ENCODE assay signal across 9 cellular contexts in the genomic region with DNA sequence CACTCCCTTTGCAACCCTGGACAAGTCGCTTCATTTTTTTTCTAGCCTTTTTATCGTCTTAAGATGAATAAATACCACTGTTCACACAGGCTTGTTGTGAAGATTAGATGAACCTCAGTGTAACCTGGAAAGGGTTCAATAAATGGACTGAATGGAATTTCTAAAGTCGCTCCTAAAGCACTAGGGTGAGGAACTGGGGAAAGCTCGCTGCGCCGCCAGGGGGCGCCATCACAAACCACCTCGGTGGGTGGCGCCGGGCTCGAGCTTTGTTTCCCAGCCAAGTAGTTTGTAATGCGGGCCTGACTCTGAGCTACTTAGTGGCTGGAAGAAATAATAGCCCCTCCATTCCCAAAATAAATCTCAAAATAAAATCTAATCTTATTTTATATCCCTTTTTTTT. TPM values are rescaled to one million over a fixed set of nuclear protein-coding genes. Genes with fewer than 3 reads are reported as not detected.
DNase-seq lines count a peak whose midpoint lies in the region; ATAC-seq and TF ChIP-seq lines count a peak whose summit lies in the region.
"Had no signal": no experiment of that assay in that cellular context is flagged by ENCODE, and none has a peak within 500 bp of the region (broad histone marks: within the 10 kb centered on the region; RNA-seq: fewer than 3 reads in every experiment).

No MANE protein-coding gene starts in this region.

- peak overlapping the region in 2 of 11 experiments; percentile 15 to 36; a peak in 1 of 22 replicates for H3K9ac ChIP-seq in BLaER1 treated with 17β-estradiol and CSF1 and Interleukin-3, amounts not matched to agents 10 nM and 100 nM

- TF ChIP-seq CTCF in HEK293 (tag by site-specific recombination; IDR thresholded peaks at IDR 0.05) (0 out of 2 replicates have a peak, but pooled peaks have one; percentile 23), right atrium auricular region (IDR thresholded peaks at IDR 0.05) (peak; percentile 20 to 62)

- POLR2A ChIA-PET in HEK293 (lab: Yijun Ruan, JAX) = interaction anchor here (0.7 to 1.2 kb wide), 2 partner anchors 30 to 68 kb away, joined by 3 read pairs; no protein-coding TSS in a partner anchor

- ATAC-seq in GM19324 (IDR thresholded peaks at IDR 0.05; ENCODE audit: low FRiP score, unreplicated experiment) = no peak
- ATAC-seq in HG02588 (IDR thresholded peaks at IDR 0.05; ENCODE audit: unreplicated experiment) = no peak

- peak overlapping the region in 7 of 11 experiments; percentile 31 to 71 (median 64); a peak in 14 of 22 replicates for H3K27ac ChIP-seq in BLaER1 treated with 17β-estradiol and CSF1 and Interleukin-3, amounts not matched to agents 10 nM and 100 nM
- no peak overlapping the region for H3K27ac ChIP-seq in HEK293 (ENCODE audit: extremely low read depth, low read depth, low read length)
- no peak overlapping the region for H3K27ac ChIP-seq in SJSA1
- H3K27ac ChIP-seq in right atrium auricular region = no peak overlapping the region
- H3K27ac ChIP-seq: skin epidermis had no signal

- no peaks in the 10 kb centered on the region for H3K9me3 ChIP-seq in BLaER1 treated with 17β-estradiol and CSF1 and Interleukin-3, amounts not matched to agents 10 nM and 100 nM (replicated peaks in 1 of 11)
- H3K9me3 ChIP-seq in HEK293 (ENCODE audit: control insufficient read depth, insufficient read depth, low read depth, low read length) (no peaks in the 10 kb centered on the region), SJSA1 (replicated peaks) (no peaks in the 10 kb centered on the region), right atrium auricular region (no peaks in the 10 kb centered on the region)

- no peaks in the 10 kb centered on the region for H4K20me1 ChIP-seq in BLaER1 treated with 17β-estradiol and CSF1 and Interleukin-3, amounts not matched to agents 10 nM and 100 nM

- H3K4me1 ChIP-seq in BLaER1 treated with 17β-estradiol and CSF1 and Interleukin-3, amounts not matched to agents 10 nM and 100 nM = peaks cover 16 to 84% (median 71%) of the 10 kb centered on the region in 10 experiments
- H3K4me1 ChIP-seq in HEK293 (ENCODE audit: control insufficient read depth, insufficient read depth, low read length) (peaks cover 6% of the 10 kb centered on the region; the same call in 1 of the 2 replicates), SJSA1 (replicated peaks) (no peaks in the 10 kb centered on the region), right atrium auricular region (no peaks in the 10 kb centered on the region)

- CTCF ChIA-PET in HEK293 (lab: Yijun Ruan, JAX) = interaction anchor here (0.5 to 8.4 kb wide), 89 partner anchors 8 to 1999 kb away, joined by 3 to 226 read pairs (median 5); partner anchors contain the start of genes CEACAM3, CEACAM7 and RABAC1

- DNase-seq in SJSA1 (ENCODE audit: low read depth in 1 of 2, low spot score in 2 of 2) (peak; percentile 5 to 53), right atrium auricular region (ENCODE audit: low spot score) (no peak)
- peak; percentile 49 to 77 (median 67) for DNase-seq in activated naive CD4-positive, alpha-beta T cell (lab: John Stamatoyannopoulos, UW)
- DNase-seq in stimulated activated CD4-positive, alpha-beta T cell treated with anti-CD3 and anti-CD28 coated beads, Interleukin-1b, Interleukin-23, amount 100 ng/mL, for 48 hours = peak; percentile 70

- no peaks in the 10 kb centered on the region for H3K27me3 ChIP-seq in BLaER1 treated with 17β-estradiol and CSF1 and Interleukin-3, amounts not matched to agents 10 nM and 100 nM
- peaks cover 8% of the 10 kb centered on the region; the same call in 1 of the 2 replicates for H3K27me3 ChIP-seq in SJSA1 (replicated peaks)
- H3K27me3 ChIP-seq in right atrium auricular region = no peaks in the 10 kb centered on the region

- H3K4me2 ChIP-seq in BLaER1 treated with 17β-estradiol and CSF1 and Interleukin-3, amounts not matched to agents 10 nM and 100 nM = peak overlapping the region in 8 of 11 experiments; percentile 10 to 74 (median 51); a peak in 14 of 22 replicates

- no peaks in the 10 kb centered on the region for H3K36me3 ChIP-seq in BLaER1 treated with 17β-estradiol and CSF1 and Interleukin-3, amounts not matched to agents 10 nM and 100 nM
- H3K36me3 ChIP-seq in HEK293 (ENCODE audit: control insufficient read depth in 2 of 2, insufficient read depth in 1 of 2, low read length in 2 of 2) (no peaks in the 10 kb centered on the region), SJSA1 (no peaks in the 10 kb centered on the region), right atrium auricular region (no peaks in the 10 kb centered on the region)

- no peak overlapping the region for H3K4me3 ChIP-seq in BLaER1 treated with 17β-estradiol and CSF1 and Interleukin-3, amounts not matched to agents 10 nM and 100 nM
- H3K4me3 ChIP-seq in HEK293 (ENCODE audit: low read depth, low read length) (no peak overlapping the region), SJSA1 (no peak overlapping the region), right atrium auricular region (no peak overlapping the region)
- H3K4me3 ChIP-seq: skin epidermis had no signal

TF ChIP-seq in HEK293, 187 proteins besides CTCF, POLR2A, EP300 and RAD21:
- TF ChIP-seq KLF16 (tag by site-specific recombination; IDR thresholded peaks at IDR 0.05) (no peak), GLIS1 (tag by site-specific recombination; IDR thresholded peaks at IDR 0.05) (peak; percentile 42; the same call in 1 of the 2 replicates), GLIS2 (tag by site-specific recombination; IDR thresholded peaks at IDR 0.05) (no peak), ZBTB20 (tag by site-specific recombination; IDR thresholded peaks at IDR 0.05) (no peak), ZNF660 (tag by site-specific recombination; IDR thresholded peaks at IDR 0.05) (peak; percentile 73; the same call in 1 of the 2 replicates), ZBTB8A (tag by site-specific recombination; IDR thresholded peaks at IDR 0.05) (no peak), ZNF366 (tag by site-specific recombination; conservative IDR thresholded peaks at IDR 0.05) (no peak), ZNF654 (tag by site-specific recombination; IDR thresholded peaks at IDR 0.05; ENCODE audit: low read depth) (peak; percentile 33), ZNF548 (tag by site-specific recombination; IDR thresholded peaks at IDR 0.05) (no peak), ZNF561 (tag by site-specific recombination; IDR thresholded peaks at IDR 0.05; ENCODE audit: borderline replicate concordance) (0 out of 2 replicates have a peak, but pooled peaks have one; percentile 20)
- TF ChIP-seq, protein P1, sequence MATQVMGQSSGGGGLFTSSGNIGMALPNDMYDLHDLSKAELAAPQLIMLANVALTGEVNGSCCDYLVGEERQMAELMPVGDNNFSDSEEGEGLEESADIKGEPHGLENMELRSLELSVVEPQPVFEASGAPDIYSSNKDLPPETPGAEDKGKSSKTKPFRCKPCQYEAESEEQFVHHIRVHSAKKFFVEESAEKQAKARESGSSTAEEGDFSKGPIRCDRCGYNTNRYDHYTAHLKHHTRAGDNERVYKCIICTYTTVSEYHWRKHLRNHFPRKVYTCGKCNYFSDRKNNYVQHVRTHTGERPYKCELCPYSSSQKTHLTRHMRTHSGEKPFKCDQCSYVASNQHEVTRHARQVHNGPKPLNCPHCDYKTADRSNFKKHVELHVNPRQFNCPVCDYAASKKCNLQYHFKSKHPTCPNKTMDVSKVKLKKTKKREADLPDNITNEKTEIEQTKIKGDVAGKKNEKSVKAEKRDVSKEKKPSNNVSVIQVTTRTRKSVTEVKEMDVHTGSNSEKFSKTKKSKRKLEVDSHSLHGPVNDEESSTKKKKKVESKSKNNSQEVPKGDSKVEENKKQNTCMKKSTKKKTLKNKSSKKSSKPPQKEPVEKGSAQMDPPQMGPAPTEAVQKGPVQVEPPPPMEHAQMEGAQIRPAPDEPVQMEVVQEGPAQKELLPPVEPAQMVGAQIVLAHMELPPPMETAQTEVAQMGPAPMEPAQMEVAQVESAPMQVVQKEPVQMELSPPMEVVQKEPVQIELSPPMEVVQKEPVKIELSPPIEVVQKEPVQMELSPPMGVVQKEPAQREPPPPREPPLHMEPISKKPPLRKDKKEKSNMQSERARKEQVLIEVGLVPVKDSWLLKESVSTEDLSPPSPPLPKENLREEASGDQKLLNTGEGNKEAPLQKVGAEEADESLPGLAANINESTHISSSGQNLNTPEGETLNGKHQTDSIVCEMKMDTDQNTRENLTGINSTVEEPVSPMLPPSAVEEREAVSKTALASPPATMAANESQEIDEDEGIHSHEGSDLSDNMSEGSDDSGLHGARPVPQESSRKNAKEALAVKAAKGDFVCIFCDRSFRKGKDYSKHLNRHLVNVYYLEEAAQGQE (tag by site-specific recombination; IDR thresholded peaks at IDR 0.05) = no peak
- TF ChIP-seq, protein P2, sequence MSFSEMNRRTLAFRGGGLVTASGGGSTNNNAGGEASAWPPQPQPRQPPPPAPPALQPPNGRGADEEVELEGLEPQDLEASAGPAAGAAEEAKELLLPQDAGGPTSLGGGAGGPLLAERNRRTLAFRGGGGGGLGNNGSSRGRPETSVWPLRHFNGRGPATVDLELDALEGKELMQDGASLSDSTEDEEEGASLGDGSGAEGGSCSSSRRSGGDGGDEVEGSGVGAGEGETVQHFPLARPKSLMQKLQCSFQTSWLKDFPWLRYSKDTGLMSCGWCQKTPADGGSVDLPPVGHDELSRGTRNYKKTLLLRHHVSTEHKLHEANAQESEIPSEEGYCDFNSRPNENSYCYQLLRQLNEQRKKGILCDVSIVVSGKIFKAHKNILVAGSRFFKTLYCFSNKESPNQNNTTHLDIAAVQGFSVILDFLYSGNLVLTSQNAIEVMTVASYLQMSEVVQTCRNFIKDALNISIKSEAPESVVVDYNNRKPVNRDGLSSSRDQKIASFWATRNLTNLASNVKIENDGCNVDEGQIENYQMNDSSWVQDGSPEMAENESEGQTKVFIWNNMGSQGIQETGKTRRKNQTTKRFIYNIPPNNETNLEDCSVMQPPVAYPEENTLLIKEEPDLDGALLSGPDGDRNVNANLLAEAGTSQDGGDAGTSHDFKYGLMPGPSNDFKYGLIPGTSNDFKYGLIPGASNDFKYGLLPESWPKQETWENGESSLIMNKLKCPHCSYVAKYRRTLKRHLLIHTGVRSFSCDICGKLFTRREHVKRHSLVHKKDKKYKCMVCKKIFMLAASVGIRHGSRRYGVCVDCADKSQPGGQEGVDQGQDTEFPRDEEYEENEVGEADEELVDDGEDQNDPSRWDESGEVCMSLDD (tag by site-specific recombination; IDR thresholded peaks at IDR 0.05) = no peak
TF ChIP-seq in HEK293: peak in this region for 4.

RNA-seq across cellular contexts. Expression of gene CEACAM6, which starts 2.2 kb away (rescaled TPM):
- not detected in 2 replicates for total RNA-seq in SJSA1 (2014; rRNA removed; shearing (Covaris generic))
- total RNA-seq in right atrium auricular region = not detected

RNA-seq across cellular contexts. Expression of gene CEACAM3, which starts 43.2 kb away (rescaled TPM):
- total RNA-seq in SJSA1 (2014; rRNA removed; shearing (Covaris generic)) = not detected in 2 replicates
- total RNA-seq in right atrium auricular region = not detected

RNA-seq across cellular contexts. Expression of gene CEACAM5, which starts 44.7 kb away (rescaled TPM):
- total RNA-seq in SJSA1 (2014; rRNA removed; shearing (Covaris generic)) = not detected in 2 replicates
- total RNA-seq in right atrium auricular region = not detected

Comparison
In these comparisons a context has a peak if more than half of its experiments do, and no peak if none do; other contexts are left out.
1. H3K27ac ChIP-seq: peak in BLaER1 treated with 17β-estradiol and CSF1 and Interleukin-3, amounts not matched to agents 10 nM and 100 nM (7 of 11); none in HEK293 (single experiment), SJSA1 (single experiment) and right atrium auricular region (0 of 2).